19 cellular contexts compared by ENCODE assay signal in genomic region chr22:17162731-17163130, GRCh38.
"Had no signal": no experiment of that assay in that cellular context is flagged by ENCODE, and none has a peak within 500 bp of the region (broad histone marks: within the 10 kb centered on the region; RNA-seq: fewer than 3 reads in every experiment).

No MANE protein-coding gene starts in this region.

- DNase-seq: cortex of kidney; effector memory CD8-positive, alpha-beta T cell; erythroblast; esophagus squamous epithelium; hypothalamus; immature natural killer cell; islet precursor cell; kidney glomerular epithelial cell; left colon; left ventricle myocardium superior; natural killer cell; stimulated activated CD4-positive, alpha-beta T cell treated with anti-CD3 and anti-CD28 coated beads, Interleukin-2, amount 100 ng/mL, for 24 hours; stimulated activated CD4-positive, alpha-beta T cell treated with anti-CD3 and anti-CD28 coated beads, Interleukin-4, amount 100 ng/mL, for 24 hours; stimulated activated naive CD4-positive, alpha-beta T cell treated with Interleukin-2 at 50 U/mL for 16 hours; stomach; thyroid gland had no signal

- ATAC-seq: effector memory CD8-positive, alpha-beta T cell; left colon; left ventricle myocardium superior; natural killer cell; sciatic nerve; stimulated activated effector memory CD8-positive, alpha-beta T cell treated with anti-CD3 and anti-CD28 coated beads, Interleukin-12 subunit alpha, Interleukin-12 subunit beta, amount 100 ng/mL, for 72 hours had no signal

- H3K4me3 ChIP-seq: esophagus squamous epithelium, lung, stomach, thyroid gland had no signal
